In genomic region chr21:45048026-45048698, GRCh38 we compare ENCODE assay signal across 21 cellular contexts. TPM values are rescaled to one million over a fixed set of nuclear protein-coding genes. Genes with fewer than 3 reads are reported as not detected.
DNase-seq lines count a peak whose midpoint lies in the region; ATAC-seq and TF ChIP-seq lines count a peak whose summit lies in the region.
"Had no signal": no experiment of that assay in that cellular context is flagged by ENCODE, and none has a peak within 500 bp of the region (broad histone marks: within the 10 kb centered on the region; RNA-seq: fewer than 3 reads in every experiment).

No MANE protein-coding gene starts in this region.

- H3K4me3 Mint-ChIP-seq in CD8-positive, alpha-beta T cell = no peak overlapping the region
- H3K4me3 Mint-ChIP-seq: GM23338 had no signal

- TF ChIP-seq CTCF in gastroesophageal sphincter (IDR thresholded peaks at IDR 0.05) (no peak), thoracic aorta (IDR thresholded peaks at IDR 0.05) (no peak)
- TF ChIP-seq CTCF in CD8-positive, alpha-beta T cell (IDR thresholded peaks at IDR 0.05) = no peak

- H3K27ac ChIP-seq in gastroesophageal sphincter (peak overlapping the region; percentile 81 to 100 (median 88)), thoracic aorta (peak overlapping the region; percentile 95 to 99)
- H3K27ac ChIP-seq in CD8-positive, alpha-beta T cell (ENCODE audit: low read depth, low read length) = no peak overlapping the region
- H3K27ac ChIP-seq: SK-N-MC had no signal

- H3K4me3 ChIP-seq in gastroesophageal sphincter = no peak overlapping the region
- no peak overlapping the region for H3K4me3 ChIP-seq in thoracic aorta
- no peak overlapping the region for H3K4me3 ChIP-seq in CD8-positive, alpha-beta T cell (ENCODE audit: low read depth, low read length)
- H3K4me3 ChIP-seq: GM12878, GM23338, SK-N-MC had no signal

- H3K9me3 ChIP-seq in gastroesophageal sphincter (peaks cover 0 to 9% (median 0%) of the 10 kb centered on the region in 3 donors), thoracic aorta (no peaks in the 10 kb centered on the region)
- H3K9me3 ChIP-seq in CD8-positive, alpha-beta T cell (ENCODE audit: low read length) = no peaks in the 10 kb centered on the region

- H3K27me3 Mint-ChIP-seq in CD8-positive, alpha-beta T cell (ENCODE audit: low read depth) = peaks cover 6% of the 10 kb centered on the region

- TF ChIP-seq POLR2A in gastroesophageal sphincter (IDR thresholded peaks at IDR 0.05) = no peak
- no peak for TF ChIP-seq POLR2A in erythroblast (IDR thresholded peaks at IDR 0.05; ENCODE audit: low read length)

- no peak for TF ChIP-seq EP300 in gastroesophageal sphincter (IDR thresholded peaks at IDR 0.05)

- peaks cover 0 to 35% (median 9%) of the 10 kb centered on the region in 3 donors for H3K4me1 ChIP-seq in gastroesophageal sphincter
- peaks cover 34 to 57% of the 10 kb centered on the region in 2 donors for H3K4me1 ChIP-seq in thoracic aorta (ENCODE audit: control insufficient read depth in 1 of 2, low read depth in 2 of 2)
- no peaks in the 10 kb centered on the region for H3K4me1 ChIP-seq in CD8-positive, alpha-beta T cell (ENCODE audit: insufficient read depth, low read length)

- WGBS in gastroesophageal sphincter (ENCODE audit: low coverage in 1 of 2), 2 donors = 66 to 79% methylated on average over 9 to 11 of the region's 11 CpGs

- CTCF ChIA-PET in CD8-positive, alpha-beta T cell (lab: Charles Lee) = no interaction called here

- H3K27ac Mint-ChIP-seq in CD8-positive, alpha-beta T cell = no peak overlapping the region
- H3K27ac Mint-ChIP-seq: CD14-positive monocyte, GM23338 had no signal

- intact Hi-C loops in CD8-positive, alpha-beta T cell (cut with DNase I, micrococcal nuclease) = no loop called here

- POLR2A ChIA-PET in CD8-positive, alpha-beta T cell (lab: Charles Lee) = no interaction called here

- H3K36me3 ChIP-seq in gastroesophageal sphincter (no peaks in the 10 kb centered on the region), thoracic aorta (no peaks in the 10 kb centered on the region)
- H3K36me3 ChIP-seq in CD8-positive, alpha-beta T cell (ENCODE audit: insufficient read depth, low read length) = no peaks in the 10 kb centered on the region

- no peaks in the 10 kb centered on the region for H3K4me1 Mint-ChIP-seq in CD8-positive, alpha-beta T cell (ENCODE audit: low read depth)

- DNase-seq in D341Med (ENCODE audit: low spot score) = peak; percentile 4
- peak; percentile 18 for DNase-seq in OCI-M1 (lab: John Stamatoyannopoulos, UW)
- DNase-seq in thoracic aorta (ENCODE audit: low spot score) = no peak
- no peak for DNase-seq in CD8-positive, alpha-beta T cell
- no peak for DNase-seq in erythroblast (lab: John Stamatoyannopoulos, UW)
- DNase-seq in NCI-H146 (lab: John Stamatoyannopoulos, UW) = no peak
- no peak for DNase-seq in medulla oblongata (ENCODE audit: extremely low spot score)
- DNase-seq: ACHN, HCEC 1CT, Karpas-422, NCI-H1105 treated with DMSO at 0.1 percent for 48 hours, NCI-H187 treated with DMSO at 0.1 percent for 48 hours, NCI-H2227 treated with DMSO at 0.1 percent for 48 hours, NCI-H510A treated with DMSO at 0.1 percent for 48 hours, NCI-H82, SHP77 had no signal

- H3K36me3 Mint-ChIP-seq in CD8-positive, alpha-beta T cell = no peaks in the 10 kb centered on the region
- H3K36me3 Mint-ChIP-seq: CD14-positive monocyte had no signal

- H3K27me3 ChIP-seq in gastroesophageal sphincter = no peaks in the 10 kb centered on the region
- H3K27me3 ChIP-seq in thoracic aorta (replicated peaks; ENCODE audit: insufficient read depth) = no peaks in the 10 kb centered on the region
- no peaks in the 10 kb centered on the region for H3K27me3 ChIP-seq in CD8-positive, alpha-beta T cell (ENCODE audit: insufficient read depth, low read length)

- ATAC-seq in gastroesophageal sphincter = no peak
- ATAC-seq in thoracic aorta (ENCODE audit: insufficient number of reproducible peaks, low FRiP score, low read depth) = no peak
- ATAC-seq in CD8-positive, alpha-beta T cell = no peak
- ATAC-seq: GM12878, GM23338 had no signal

- peaks cover 11% of the 10 kb centered on the region for H3K9me3 Mint-ChIP-seq in CD8-positive, alpha-beta T cell

RNA-seq across cellular contexts. Expression of gene ADARB1, which starts 26.2 kb away (rescaled TPM):
- total RNA-seq in gastroesophageal sphincter (100 to 1,000 TPM; 136 to 228 (median 181) TPM), thoracic aorta (100 to 1,000 TPM; 124 to 201 TPM)
- total RNA-seq in CD8-positive, alpha-beta T cell = 10 to 100 TPM; 21.1 to 22.6 TPM

Comparison
In these comparisons a context has a peak if more than half of its experiments do, and no peak if none do; other contexts are left out.
1. DNase-seq: peak in D341Med (single experiment) and OCI-M1 (single experiment); none in thoracic aorta (single experiment), CD8-positive, alpha-beta T cell (0 of 7), erythroblast (0 of 2), NCI-H146 (single experiment) and medulla oblongata (single experiment).
2. RNA of gene ADARB1, which starts 26.2 kb away (total RNA-seq): 136 to 228 TPM in gastroesophageal sphincter and 124 to 201 TPM in thoracic aorta; 21.1 to 22.6 TPM in CD8-positive, alpha-beta T cell; every median in the first group is over 4 times any median in the second.